In genomic region chr2:8682719-8683667, GRCh38 we compare ENCODE assay signal across 8 cellular contexts. TPM values are rescaled to one million over a fixed set of nuclear protein-coding genes. Genes with fewer than 3 reads are reported as not detected.
A peak's percentile ranks its signal among the peaks of the same experiment; 100 is the strongest.
DNase-seq lines count a peak whose midpoint lies in the region; ATAC-seq and TF ChIP-seq lines count a peak whose summit lies in the region.

No MANE protein-coding gene starts in this region.

- peak overlapping the region; percentile 67 for H3K27ac ChIP-seq in HL-60 (replicated peaks)
- H3K27ac ChIP-seq in Peyer's patch = peak overlapping the region; percentile 63 to 99 (median 88)
- H3K27ac ChIP-seq in left ventricle myocardium inferior (replicated peaks) = peak overlapping the region; percentile 88
- H3K27ac ChIP-seq in psoas muscle = peak overlapping the region; percentile 56

- H3K4me3 Mint-ChIP-seq in activated naive CD8-positive, alpha-beta T cell = peak overlapping the region; percentile 99

- no peaks in the 10 kb centered on the region for H3K36me3 Mint-ChIP-seq in activated naive CD8-positive, alpha-beta T cell

- ATAC-seq in psoas muscle (no peak), GM18909 (IDR thresholded peaks at IDR 0.05; ENCODE audit: poor library complexity, unreplicated experiment) (no peak), HG03097 (IDR thresholded peaks at IDR 0.05; ENCODE audit: low FRiP score, unreplicated experiment) (no peak)

- DNase-seq in AG10803 (ENCODE audit: low read depth) (peak; percentile 69), HL-60 (ENCODE audit: low read depth in 1 of 2, low spot score in 1 of 2) (peak; percentile 43 to 65), Peyer's patch (peak; percentile 37 to 74 (median 70)), left ventricle myocardium inferior (no peak), psoas muscle (peak in 1 of 2 donors; percentile 45)

- TF ChIP-seq POLR2A in Peyer's patch (IDR thresholded peaks at IDR 0.05) = peak in 1 of 2 donors; percentile 15

- peaks cover 38% of the 10 kb centered on the region for H3K4me1 Mint-ChIP-seq in activated naive CD8-positive, alpha-beta T cell (ENCODE audit: low read depth)

- intact Hi-C loops in left ventricle myocardium inferior (cut with micrococcal nuclease) = loop anchor here (10.0 kb wide), 1 partner anchor 468 kb away; no protein-coding TSS in a partner anchor
- intact Hi-C loops in psoas muscle (cut with DNase I) = loop anchor here (5.0 to 10.0 kb wide), 4 partner anchors 268 to 1478 kb away; no protein-coding TSS in a partner anchor

- H3K9me3 ChIP-seq in Peyer's patch = no peaks in the 10 kb centered on the region
- no peaks in the 10 kb centered on the region for H3K9me3 ChIP-seq in left ventricle myocardium inferior (replicated peaks)
- H3K9me3 ChIP-seq in psoas muscle = no peaks in the 10 kb centered on the region

- 34 to 39% (median 35%) methylated on average over 30 of the region's 30 CpGs for whole genome bisulfite sequencing in psoas muscle, 3 donors

- H3K4me3 ChIP-seq in AG10803 (ENCODE audit: low read length) (peak overlapping the region; percentile 95), HL-60 (replicated peaks; ENCODE audit: insufficient read depth, low read length) (peak overlapping the region; percentile 90), Peyer's patch (peak overlapping the region; percentile 50 to 95 (median 62)), left ventricle myocardium inferior (peak overlapping the region; percentile 81), psoas muscle (peak overlapping the region; percentile 79)

- TF ChIP-seq CTCF in AG10803 (conservative IDR thresholded peaks at IDR 0.05; ENCODE audit: low read length) (no peak), HL-60 (IDR thresholded peaks at IDR 0.05; ENCODE audit: insufficient read depth, low read length) (no peak), Peyer's patch (IDR thresholded peaks at IDR 0.05) (peak in 2 of 6 experiments; percentile 16 to 19), left ventricle myocardium inferior (IDR thresholded peaks at IDR 0.05; ENCODE audit: borderline replicate concordance) (no peak), psoas muscle (IDR thresholded peaks at IDR 0.05) (no peak)

- H3K4me1 ChIP-seq in Peyer's patch (peaks cover 0 to 11% (median 5%) of the 10 kb centered on the region in 4 donors), left ventricle myocardium inferior (peaks cover 68% of the 10 kb centered on the region), psoas muscle (peaks cover 9% of the 10 kb centered on the region)

- no peaks in the 10 kb centered on the region for H3K9me3 Mint-ChIP-seq in activated naive CD8-positive, alpha-beta T cell (ENCODE audit: low read depth)

- H3K27me3 ChIP-seq in HL-60 (ENCODE audit: insufficient read depth, poor library complexity, severe bottlenecking) = no peaks in the 10 kb centered on the region
- no peaks in the 10 kb centered on the region for H3K27me3 ChIP-seq in Peyer's patch
- H3K27me3 ChIP-seq in left ventricle myocardium inferior (ENCODE audit: low read depth) = no peaks in the 10 kb centered on the region
- H3K27me3 ChIP-seq in psoas muscle (ENCODE audit: insufficient read depth in 3 of 3, low read length in 2 of 3) = peaks cover 0 to 2% (median 0%) of the 10 kb centered on the region in 3 donors

- no peaks in the 10 kb centered on the region for H3K27me3 Mint-ChIP-seq in activated naive CD8-positive, alpha-beta T cell

- H3K36me3 ChIP-seq in Peyer's patch = no peaks in the 10 kb centered on the region
- H3K36me3 ChIP-seq in left ventricle myocardium inferior = no peaks in the 10 kb centered on the region
- no peaks in the 10 kb centered on the region for H3K36me3 ChIP-seq in psoas muscle (ENCODE audit: insufficient read depth in 1 of 2, low read depth in 1 of 2)

- H3K27ac Mint-ChIP-seq in activated naive CD8-positive, alpha-beta T cell = peak overlapping the region; percentile 97

RNA-seq across cellular contexts. Expression of gene ID2, which starts 1.1 kb away (rescaled TPM):
- total RNA-seq in Peyer's patch (100 to 1,000 TPM; 143 to 391 (median 188) TPM), left ventricle myocardium inferior (32.2 TPM), psoas muscle (10 to 100 TPM in 2 of 4 donors, 1 to 10 TPM in 2; 4.1 to 15.4 (median 11.8) TPM)
- 10 to 100 TPM in 2 of 3 donors, 1 to 10 TPM in 1; 7.7 to 33.0 (median 19.5) TPM for polyA plus RNA-seq in psoas muscle
